Comparison of ENCODE assay signal across 17 cellular contexts in genomic region chr6:75922226-75922625, GRCh38.
DNase-seq lines count a peak whose midpoint lies in the region; ATAC-seq and TF ChIP-seq lines count a peak whose summit lies in the region.
"Had no signal": no experiment of that assay in that cellular context is flagged by ENCODE, and none has a peak within 500 bp of the region (broad histone marks: within the 10 kb centered on the region; RNA-seq: fewer than 3 reads in every experiment).

No MANE protein-coding gene starts in this region.

- ATAC-seq in SK-N-SH treated with all-trans-retinoic acid at 6 μM for 48 hours (peak; percentile 55; the same call in 2 of the 3 replicates), gastroesophageal sphincter (no peak), GM21825 (IDR thresholded peaks at IDR 0.05; ENCODE audit: unreplicated experiment) (no peak)
- ATAC-seq: GM12878 had no signal

- H3K36me3 Mint-ChIP-seq in HFFc6 (ENCODE audit: low read depth), result no peaks in the 10 kb centered on the region; the same call in 1 of the 2 replicates
- peaks cover 0 to 8% (median 5%) of the 10 kb centered on the region in 3 donors for H3K36me3 Mint-ChIP-seq in immature natural killer cell
- H3K36me3 Mint-ChIP-seq: activated naive CD8-positive, alpha-beta T cell treated with anti-CD3 and anti-CD28 coated beads for 36 hours; memory B cell had no signal

- H3K4me3 ChIP-seq in gastroesophageal sphincter, result no peak overlapping the region
- H3K4me3 ChIP-seq: GM12878 had no signal

- in situ Hi-C loops in ACHN (cut with HindIII; ENCODE audit: low pct_ligation_motif_present, low pct_unique_long_range_greater_than_20kb, low sequenced_read_pairs), result no loop called here

- H3K27ac Mint-ChIP-seq in HFFc6 (no peak overlapping the region), immature natural killer cell (no peak overlapping the region)
- H3K27ac Mint-ChIP-seq: activated naive CD8-positive, alpha-beta T cell treated with anti-CD3 and anti-CD28 coated beads for 36 hours; endodermal cell; memory B cell; stimulated activated naive CD8-positive, alpha-beta T cell treated with anti-CD3 and anti-CD28 coated beads, Interleukin-15, Interleukin-2, amounts not matched to agents 100 ng/mL and 50 ng/mL, for 24 hours had no signal

- H3K27me3 ChIP-seq in gastroesophageal sphincter, result no peaks in the 10 kb centered on the region

- H3K9me3 Mint-ChIP-seq in HFFc6 (no peaks in the 10 kb centered on the region), immature natural killer cell (no peaks in the 10 kb centered on the region)
- H3K9me3 Mint-ChIP-seq: activated naive CD8-positive, alpha-beta T cell treated with anti-CD3 and anti-CD28 coated beads for 36 hours; endodermal cell; memory B cell; stimulated activated naive CD8-positive, alpha-beta T cell treated with anti-CD3 and anti-CD28 coated beads, Interleukin-15, Interleukin-2, amounts not matched to agents 100 ng/mL and 50 ng/mL, for 24 hours had no signal

- H3K4me3 Mint-ChIP-seq in HFFc6 (no peak overlapping the region), immature natural killer cell (no peak overlapping the region)
- H3K4me3 Mint-ChIP-seq: activated naive CD8-positive, alpha-beta T cell treated with anti-CD3 and anti-CD28 coated beads for 36 hours; endodermal cell; memory B cell; stimulated activated naive CD8-positive, alpha-beta T cell treated with anti-CD3 and anti-CD28 coated beads, Interleukin-15, Interleukin-2, amounts not matched to agents 100 ng/mL and 50 ng/mL, for 24 hours had no signal

- DNase-seq in ACHN (peak; percentile 47), HFFc6 (peak; percentile 9), glomerular visceral epithelial cell (ENCODE audit: extremely low spot score) (peak; percentile 33), T-helper 9 cell (no peak), immature natural killer cell (no peak)
- DNase-seq: activated CD4-positive, alpha-beta T cell treated with anti-CD3 and anti-CD28 coated beads, Interleukin-2, amount 50 U/mL, for 48 hours; activated naive CD8-positive, alpha-beta T cell treated with anti-CD3 and anti-CD28 coated beads for 36 hours; activated T-cell treated with anti-CD3 and anti-CD28 coated beads, Interleukin-2, amount 50 U/mL, for 1 hour; endodermal cell; NCI-H1694 treated with DMSO at 0.1 percent for 48 hours; NCI-H446 treated with DMSO at 0.1 percent for 48 hours had no signal

- no peak for TF ChIP-seq EP300 in gastroesophageal sphincter (IDR thresholded peaks at IDR 0.05)

- TF ChIP-seq CTCF in HFFc6 (IDR thresholded peaks at IDR 0.05) (no peak), gastroesophageal sphincter (IDR thresholded peaks at IDR 0.05) (no peak)

- H3K9me3 ChIP-seq in gastroesophageal sphincter, result no peaks in the 10 kb centered on the region

- H3K27ac ChIP-seq in gastroesophageal sphincter, result no peak overlapping the region

- H3K4me1 Mint-ChIP-seq in HFFc6 (ENCODE audit: low read depth) (peaks cover 10% of the 10 kb centered on the region), immature natural killer cell (no peaks in the 10 kb centered on the region)
- H3K4me1 Mint-ChIP-seq: activated naive CD8-positive, alpha-beta T cell treated with anti-CD3 and anti-CD28 coated beads for 36 hours; memory B cell had no signal

- H3K4me1 ChIP-seq in gastroesophageal sphincter, result no peaks in the 10 kb centered on the region

- H3K27me3 Mint-ChIP-seq in HFFc6 (ENCODE audit: insufficient read depth) (no peaks in the 10 kb centered on the region), immature natural killer cell (ENCODE audit: low read depth in 3 of 3) (no peaks in the 10 kb centered on the region)
- H3K27me3 Mint-ChIP-seq: stimulated activated naive CD8-positive, alpha-beta T cell treated with anti-CD3 and anti-CD28 coated beads, Interleukin-15, Interleukin-2, amounts not matched to agents 100 ng/mL and 50 ng/mL, for 24 hours had no signal

- H3K36me3 ChIP-seq in gastroesophageal sphincter, result peaks cover 0 to 23% of the 10 kb centered on the region in 2 donors

- no peak for TF ChIP-seq POLR2A in gastroesophageal sphincter (IDR thresholded peaks at IDR 0.05)

TF ChIP-seq in SK-N-SH treated with all-trans-retinoic acid at 6 μM for 48 hours, 23 proteins besides CTCF, POLR2A, EP300 and RAD21:
- no peak for TF ChIP-seq GLIS3 (CRISPR knock-in tag; IDR thresholded peaks at IDR 0.05)
- TF ChIP-seq TCF4 (CRISPR knock-in tag; IDR thresholded peaks at IDR 0.05; ENCODE audit: borderline replicate concordance), result no peak
- no peak for TF ChIP-seq TSHZ2 (CRISPR knock-in tag; IDR thresholded peaks at IDR 0.05)
- no peak for TF ChIP-seq ZFP3 (CRISPR knock-in tag; IDR thresholded peaks at IDR 0.05)
- TF ChIP-seq TOX (CRISPR knock-in tag; IDR thresholded peaks at IDR 0.05; ENCODE audit: borderline replicate concordance), result no peak
- TF ChIP-seq CREB5 (CRISPR knock-in tag; IDR thresholded peaks at IDR 0.05; ENCODE audit: low read depth), result no peak
- TF ChIP-seq PATZ1 (CRISPR knock-in tag; IDR thresholded peaks at IDR 0.05; ENCODE audit: borderline replicate concordance), result no peak
- no peak for TF ChIP-seq BACH2 (CRISPR knock-in tag; IDR thresholded peaks at IDR 0.05; ENCODE audit: borderline replicate concordance)
- no peak for TF ChIP-seq ZNF8 (CRISPR knock-in tag; IDR thresholded peaks at IDR 0.05)
- TF ChIP-seq CSDC2 (CRISPR knock-in tag; IDR thresholded peaks at IDR 0.05), result no peak
- no peak for TF ChIP-seq ISL1 (CRISPR knock-in tag; IDR thresholded peaks at IDR 0.05)
- no peak for TF ChIP-seq ZC3H10 (CRISPR knock-in tag; IDR thresholded peaks at IDR 0.05)
- TF ChIP-seq ARNTL (CRISPR knock-in tag; IDR thresholded peaks at IDR 0.05; ENCODE audit: borderline replicate concordance, low read depth), result no peak
- no peak for TF ChIP-seq PPARA (CRISPR knock-in tag; IDR thresholded peaks at IDR 0.05; ENCODE audit: borderline replicate concordance)
- TF ChIP-seq SNAI2 (CRISPR knock-in tag; IDR thresholded peaks at IDR 0.05), result no peak
TF ChIP-seq in SK-N-SH treated with all-trans-retinoic acid at 6 μM for 48 hours: peak in this region for 0.

Comparison
In these comparisons a context has a peak if more than half of its experiments do, and no peak if none do; other contexts are left out.
1. DNase-seq: peak in ACHN (single experiment), HFFc6 (single experiment) and glomerular visceral epithelial cell (single experiment); none in T-helper 9 cell (single experiment) and immature natural killer cell (0 of 3).